ENCODE assay signal across 12 cellular contexts in the genomic region with DNA sequence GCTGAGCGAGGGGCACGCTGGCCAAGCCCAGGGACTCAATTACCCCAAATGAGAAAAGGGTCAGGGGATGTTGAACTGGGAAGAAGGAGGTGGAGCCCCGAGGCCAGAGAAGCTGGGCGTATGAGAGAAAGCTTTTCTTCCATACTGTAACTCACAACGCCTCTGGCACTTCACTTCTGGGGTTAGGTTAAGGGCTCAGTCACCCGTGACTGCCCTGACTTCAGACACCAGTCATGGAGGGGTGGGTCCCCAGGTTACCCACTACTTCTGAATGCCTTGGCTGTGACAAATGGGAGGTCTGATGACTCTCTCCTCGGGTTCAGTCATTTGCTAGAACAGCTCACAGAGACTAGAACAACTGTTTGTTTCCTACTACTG. TPM values are rescaled to one million over a fixed set of nuclear protein-coding genes. Genes with fewer than 3 reads are reported as not detected.
DNase-seq lines count a peak whose midpoint lies in the region; ATAC-seq and TF ChIP-seq lines count a peak whose summit lies in the region.
"Had no signal": no experiment of that assay in that cellular context is flagged by ENCODE, and none has a peak within 500 bp of the region (broad histone marks: within the 10 kb centered on the region; RNA-seq: fewer than 3 reads in every experiment).

No MANE protein-coding gene starts in this region.

- H3K27me3 Mint-ChIP-seq in activated naive CD8-positive, alpha-beta T cell treated with anti-CD3 and anti-CD28 coated beads, Interleukin-2, amount 10 ng/mL, durations not matched to agents 7 days and 5 days = peaks cover 4% of the 10 kb centered on the region
- peaks cover 20% of the 10 kb centered on the region for H3K27me3 Mint-ChIP-seq in MCF 10A (ENCODE audit: insufficient read depth, unreplicated experiment)

- peaks cover 34% of the 10 kb centered on the region for H3K4me1 Mint-ChIP-seq in activated naive CD8-positive, alpha-beta T cell treated with anti-CD3 and anti-CD28 coated beads, Interleukin-2, amount 10 ng/mL, durations not matched to agents 7 days and 5 days
- H3K4me1 Mint-ChIP-seq in MCF 10A (ENCODE audit: insufficient read depth, unreplicated experiment) = no peaks in the 10 kb centered on the region

- POLR2A ChIA-PET in activated naive CD8-positive, alpha-beta T cell treated with anti-CD3 and anti-CD28 coated beads, Interleukin-2, amount 10 ng/mL, durations not matched to agents 7 days and 5 days (lab: Charles Lee) = interaction anchor here (7.7 kb wide), 1 partner anchor 9 kb away, joined by 176 read pairs; a partner anchor contains a TSS
- POLR2A ChIA-PET in MCF 10A (lab: Yijun Ruan, JAX) = interaction anchor here (0.7 to 0.9 kb wide), 2 partner anchors 10 to 16 kb away, joined by 3 to 4 read pairs; no protein-coding TSS in a partner anchor

- H3K9me3 Mint-ChIP-seq in activated naive CD8-positive, alpha-beta T cell treated with anti-CD3 and anti-CD28 coated beads, Interleukin-2, amount 10 ng/mL, durations not matched to agents 7 days and 5 days = no peaks in the 10 kb centered on the region
- H3K9me3 Mint-ChIP-seq in MCF 10A (ENCODE audit: unreplicated experiment) = no peaks in the 10 kb centered on the region

- H3K4me3 Mint-ChIP-seq in activated naive CD8-positive, alpha-beta T cell treated with anti-CD3 and anti-CD28 coated beads, Interleukin-2, amount 10 ng/mL, durations not matched to agents 7 days and 5 days = no peak overlapping the region
- H3K4me3 Mint-ChIP-seq in MCF 10A (ENCODE audit: unreplicated experiment) = no peak overlapping the region

- peak; percentile 10 for ATAC-seq in GM21528 (IDR thresholded peaks at IDR 0.05; ENCODE audit: low FRiP score, unreplicated experiment)
- ATAC-seq in activated naive CD8-positive, alpha-beta T cell treated with anti-CD3 and anti-CD28 coated beads, Interleukin-2, amount 10 ng/mL, durations not matched to agents 7 days and 5 days (ENCODE audit: low read depth) = no peak

- CTCF ChIA-PET in MCF 10A (lab: Yijun Ruan, JAX) = interaction anchor here (1.5 kb wide), 1 partner anchor 23 kb away, joined by 3 read pairs; no protein-coding TSS in a partner anchor

- peaks cover 27% of the 10 kb centered on the region for H3K4me1 ChIP-seq in skeletal muscle satellite cell (ENCODE audit: control insufficient read depth, insufficient read depth, low read length)

- H3K36me3 ChIP-seq in skeletal muscle satellite cell (ENCODE audit: insufficient read depth, low read length) = no peaks in the 10 kb centered on the region
- H3K36me3 ChIP-seq: upper lobe of right lung had no signal

- no peak overlapping the region for H3K9ac ChIP-seq in skeletal muscle satellite cell (ENCODE audit: low read depth, low read length)

- peak overlapping the region; percentile 21 for H3K4me2 ChIP-seq in skeletal muscle satellite cell (ENCODE audit: low read length)

- H3K27ac Mint-ChIP-seq in activated naive CD8-positive, alpha-beta T cell treated with anti-CD3 and anti-CD28 coated beads, Interleukin-2, amount 10 ng/mL, durations not matched to agents 7 days and 5 days = no peak overlapping the region
- no peak overlapping the region for H3K27ac Mint-ChIP-seq in MCF 10A (ENCODE audit: low read depth, unreplicated experiment)

- TF ChIP-seq CTCF in MCF 10A (IDR thresholded peaks at IDR 0.05; ENCODE audit: unreplicated experiment) = no peak

- BruUV-seq in MCF 10A (replicated peaks; lab: Mats Ljungman, UMichigan) = no TSS peak

- peak; percentile 76 for DNase-seq in activated CD4-positive, alpha-beta T cell treated with anti-CD3 and anti-CD28 coated beads for 48 hours
- DNase-seq in activated CD4-positive, alpha-beta T cell treated with anti-CD3 and anti-CD28 coated beads, Interleukin-2, amount 50 U/mL, for 4 hours = no peak
- DNase-seq in activated naive CD8-positive, alpha-beta T cell treated with anti-CD3 and anti-CD28 coated beads, Interleukin-2, amount 10 ng/mL, durations not matched to agents 7 days and 5 days = peak; percentile 30
- DNase-seq in GM19238 (ENCODE audit: insufficient read length, low spot score) = no peak
- no peak for DNase-seq in COLO829 (ENCODE audit: low spot score)
- no peak for DNase-seq in MCF 10A (ENCODE audit: unreplicated experiment)
- DNase-seq: NCI-H526 treated with DMSO at 0.1 percent for 48 hours had no signal

- H3K36me3 Mint-ChIP-seq in activated naive CD8-positive, alpha-beta T cell treated with anti-CD3 and anti-CD28 coated beads, Interleukin-2, amount 10 ng/mL, durations not matched to agents 7 days and 5 days = no peaks in the 10 kb centered on the region
- H3K36me3 Mint-ChIP-seq in MCF 10A (ENCODE audit: insufficient read depth, unreplicated experiment) = no peaks in the 10 kb centered on the region

- no peaks in the 10 kb centered on the region for H3K9me3 ChIP-seq in skeletal muscle satellite cell (replicated peaks; ENCODE audit: low read length)
- H3K9me3 ChIP-seq: upper lobe of right lung had no signal

- intact Hi-C loops in MCF 10A (cut with micrococcal nuclease) = no loop called here

- no peak overlapping the region for H3K4me3 ChIP-seq in skeletal muscle satellite cell (ENCODE audit: low read length)
- H3K4me3 ChIP-seq: SK-N-MC, upper lobe of right lung had no signal

- peaks cover 34% of the 10 kb centered on the region for H3K27me3 ChIP-seq in skeletal muscle satellite cell (ENCODE audit: control insufficient read depth, insufficient read depth, low read length)
- H3K27me3 ChIP-seq: upper lobe of right lung had no signal

RNA-seq across cellular contexts. Expression of a gene that starts 5.5 kb away (rescaled TPM):
- total RNA-seq in activated naive CD8-positive, alpha-beta T cell treated with anti-CD3 and anti-CD28 coated beads, Interleukin-2, amount 10 ng/mL, durations not matched to agents 7 days and 5 days = 10 to 100 TPM; 43.5 to 46.6 TPM
- total RNA-seq in skeletal muscle satellite cell (2012; rRNA removed) = under 0.01 TPM in 1 of 2 replicates, not detected in the other
- total RNA-seq in MCF 10A (2022) = 0.42 TPM in 1 of 2 replicates, not detected in the other
- total RNA-seq: A172 had no signal

RNA-seq across cellular contexts. Expression of a gene that starts 49.9 kb away (rescaled TPM):
- total RNA-seq in activated naive CD8-positive, alpha-beta T cell treated with anti-CD3 and anti-CD28 coated beads, Interleukin-2, amount 10 ng/mL, durations not matched to agents 7 days and 5 days = 10 to 100 TPM; 51.7 to 53.3 TPM
- total RNA-seq in skeletal muscle satellite cell (2012; rRNA removed) = 31.5 and 33.2 TPM in 2 replicates
- total RNA-seq in MCF 10A (2022) = 29.3 and 33.0 TPM in 2 replicates

Comparison
In these comparisons a context has a peak if more than half of its experiments do, and no peak if none do; other contexts are left out.
1. DNase-seq: peak in activated CD4-positive, alpha-beta T cell treated with anti-CD3 and anti-CD28 coated beads for 48 hours (single experiment) and activated naive CD8-positive, alpha-beta T cell treated with anti-CD3 and anti-CD28 coated beads, Interleukin-2, amount 10 ng/mL, durations not matched to agents 7 days and 5 days (single experiment); none in activated CD4-positive, alpha-beta T cell treated with anti-CD3 and anti-CD28 coated beads, Interleukin-2, amount 50 U/mL, for 4 hours (0 of 2), GM19238 (single experiment), COLO829 (single experiment) and MCF 10A (single experiment).
2. RNA of a gene that starts 5.5 kb away (total RNA-seq): 43.5 to 46.6 TPM in activated naive CD8-positive, alpha-beta T cell treated with anti-CD3 and anti-CD28 coated beads, Interleukin-2, amount 10 ng/mL, durations not matched to agents 7 days and 5 days; 0.42 TPM in MCF 10A; every median in the first group is over 10 times any median in the second.